ENCODE assay signal across 10 cellular contexts in the genomic region with DNA sequence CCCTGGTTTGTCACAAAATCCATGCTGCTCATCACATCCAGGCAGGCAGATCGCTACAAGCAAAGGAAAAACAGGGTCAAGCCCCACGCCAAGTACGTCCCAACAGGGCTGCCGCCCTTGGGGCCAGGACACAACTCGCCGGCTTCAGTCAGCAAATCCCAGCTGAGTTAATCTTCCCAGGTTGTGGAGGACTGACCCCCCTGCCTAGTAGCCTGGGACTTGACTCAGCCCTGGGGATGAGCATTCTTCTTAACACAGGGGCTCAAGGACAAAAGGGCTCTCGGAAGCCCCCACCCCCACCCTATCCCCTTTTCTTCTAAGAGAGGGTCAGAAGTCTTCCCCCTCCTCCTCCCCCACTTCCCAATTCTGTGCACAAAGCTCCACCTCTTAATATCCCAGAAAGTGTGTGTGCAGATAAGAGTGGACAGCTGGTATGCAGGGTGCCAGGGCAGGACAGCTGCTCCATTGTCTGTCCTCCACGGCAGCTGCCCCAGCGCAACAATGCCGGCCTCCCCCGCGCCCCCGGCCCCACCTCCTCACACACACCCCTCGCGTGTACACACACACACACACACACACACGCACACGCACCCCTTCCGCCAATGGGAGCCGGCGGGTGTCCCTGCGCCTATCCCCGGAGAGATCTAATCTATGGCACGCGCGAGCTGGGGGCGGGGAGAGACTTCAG. TPM values are rescaled to one million over a fixed set of nuclear protein-coding genes. Genes with fewer than 3 reads are reported as not detected.
A peak's percentile ranks its signal among the peaks of the same experiment; 100 is the strongest.
DNase-seq lines count a peak whose midpoint lies in the region; ATAC-seq and TF ChIP-seq lines count a peak whose summit lies in the region.
"Had no signal": no experiment of that assay in that cellular context is flagged by ENCODE, and none has a peak within 500 bp of the region (broad histone marks: within the 10 kb centered on the region; RNA-seq: fewer than 3 reads in every experiment).

No MANE protein-coding gene starts in this region.

- TF ChIP-seq POLR2A in body of pancreas (IDR thresholded peaks at IDR 0.05) (no peak), testis (IDR thresholded peaks at IDR 0.05) (no peak), breast epithelium (IDR thresholded peaks at IDR 0.05) (no peak)

- ATAC-seq in body of pancreas (peak; percentile 23), left lobe of liver (no peak), GM18867 (IDR thresholded peaks at IDR 0.05; ENCODE audit: unreplicated experiment) (no peak)

- H3K4me3 Mint-ChIP-seq in Calu3 (ENCODE audit: low read depth, unreplicated experiment): no peak overlapping the region

- H3K27me3 Mint-ChIP-seq in Calu3 (ENCODE audit: unreplicated experiment): peaks cover 64% of the 10 kb centered on the region

- H3K9me3 Mint-ChIP-seq in Calu3 (ENCODE audit: low read depth, unreplicated experiment): no peaks in the 10 kb centered on the region

- intact Hi-C loops in body of pancreas (cut with DNase I): no loop called here
- intact Hi-C loops in testis (cut with DNase I; ENCODE audit: low total_unique reads): no loop called here
- intact Hi-C loops in Calu3 (cut with micrococcal nuclease; ENCODE audit: unreplicated experiment): no loop called here
- intact Hi-C loops in breast epithelium (cut with DNase I; ENCODE audit: low total_unique reads): no loop called here

- H3K27ac ChIP-seq in body of pancreas: peak overlapping the region in 3 of 4 donors; percentile 6 to 25 (median 18)
- H3K27ac ChIP-seq in testis: peak overlapping the region in 1 of 2 donors; percentile 7
- peak overlapping the region in 1 of 2 donors; percentile 50 for H3K27ac ChIP-seq in breast epithelium
- H3K27ac ChIP-seq: SJSA1 had no signal

- H3K4me1 ChIP-seq in body of pancreas (peaks cover 48% of the 10 kb centered on the region), testis (peaks cover 36% of the 10 kb centered on the region), breast epithelium (peaks cover 5 to 8% of the 10 kb centered on the region in 2 donors)

- no peaks in the 10 kb centered on the region for H3K9me3 ChIP-seq in body of pancreas
- no peaks in the 10 kb centered on the region for H3K9me3 ChIP-seq in testis
- H3K9me3 ChIP-seq in breast epithelium: no peaks in the 10 kb centered on the region

- peaks cover 6% of the 10 kb centered on the region for H3K36me3 Mint-ChIP-seq in Calu3 (ENCODE audit: insufficient read depth, unreplicated experiment)

- 20 to 29% methylated on average over 10 to 26 of the region's 26 CpGs for WGBS in body of pancreas, 2 donors
- WGBS in testis, 2 donors: 37 to 58% methylated on average over 21 to 26 of the region's 26 CpGs

- no peak overlapping the region for H3K4me3 ChIP-seq in body of pancreas
- H3K4me3 ChIP-seq in testis: no peak overlapping the region
- H3K4me3 ChIP-seq in breast epithelium: peak overlapping the region in 1 of 3 donors; percentile 93
- H3K4me3 ChIP-seq: SJSA1 had no signal

- peaks cover 7% of the 10 kb centered on the region for H3K4me1 Mint-ChIP-seq in Calu3 (ENCODE audit: low read depth, unreplicated experiment)

- H3K27me3 ChIP-seq in body of pancreas (no peaks in the 10 kb centered on the region), testis (no peaks in the 10 kb centered on the region), breast epithelium (no peaks in the 10 kb centered on the region)

- no peak overlapping the region for H3K27ac Mint-ChIP-seq in Calu3 (ENCODE audit: unreplicated experiment)

- no TSS peak for BruUV-seq in Calu3 (replicated peaks; lab: Mats Ljungman, UMichigan)

- TF ChIP-seq CTCF in body of pancreas (IDR thresholded peaks at IDR 0.05) (no peak), testis (IDR thresholded peaks at IDR 0.05) (no peak), Calu3 (IDR thresholded peaks at IDR 0.05; ENCODE audit: unreplicated experiment) (no peak), breast epithelium (IDR thresholded peaks at IDR 0.05) (no peak)

- CTCF ChIA-PET in Calu3 (lab: Charles Lee): no interaction called here

- H3K36me3 ChIP-seq in body of pancreas (replicated peaks in 1 of 2; ENCODE audit: insufficient read depth in 1 of 2, low read depth in 2 of 2): peaks cover 0 to 9% of the 10 kb centered on the region in 2 donors
- H3K36me3 ChIP-seq in testis (ENCODE audit: low read depth, missing control alignments): no peaks in the 10 kb centered on the region
- no peaks in the 10 kb centered on the region for H3K36me3 ChIP-seq in breast epithelium
- H3K36me3 ChIP-seq: SJSA1 had no signal

- DNase-seq in NCI-H1417 (lab: John Stamatoyannopoulos, UW) (peak; percentile 23 to 69 (median 45)), NCI-H1417 treated with DMSO at 0.1 percent for 48 hours (lab: John Stamatoyannopoulos, UW) (no peak), body of pancreas (peak; percentile 44 to 58 (median 53)), left lobe of liver (ENCODE audit: low spot score) (peak; percentile 37), testis (peak; percentile 82), Calu3 (no peak), breast epithelium (ENCODE audit: low spot score in 2 of 2) (no peak)
- DNase-seq: activated naive CD4-positive, alpha-beta T cell treated with Interleukin-2 at 50 U/mL for 16 hours had no signal

RNA-seq across cellular contexts. Expression of a gene that starts 4.5 kb away (rescaled TPM):
- total RNA-seq in body of pancreas (10 to 100 TPM in 1 of 2 donors, 1 to 10 TPM in 1; 6.0 to 13.2 TPM), left lobe of liver (4.9 TPM), testis (1 to 10 TPM; 4.6 to 5.5 TPM), Calu3 (2022) (0.12 and 0.14 TPM in 2 replicates), breast epithelium (10 to 100 TPM in 2 of 3 donors, 1 to 10 TPM in 1; 3.8 to 26.9 (median 12.3) TPM)
- 2.8 TPM for polyA plus RNA-seq in testis (ENCODE audit: insufficient read depth, low read depth, low replicate concordance)

RNA-seq across cellular contexts. Expression of a gene that starts 20.2 kb away (rescaled TPM):
- total RNA-seq in body of pancreas (10 to 100 TPM; 15.6 to 29.0 TPM), left lobe of liver (11.6 TPM), testis (10 to 100 TPM; 40.6 to 62.2 TPM), Calu3 (2022) (13.2 and 13.9 TPM in 2 replicates), breast epithelium (10 to 100 TPM; 28.8 to 35.0 (median 33.8) TPM)
- polyA plus RNA-seq in testis (ENCODE audit: insufficient read depth, low read depth, low replicate concordance): 33.8 TPM

Comparison
In these comparisons a context has a peak if more than half of its experiments do, and no peak if none do; other contexts are left out.
1. DNase-seq: peak in NCI-H1417 (3 of 3), body of pancreas (4 of 4), left lobe of liver (single experiment) and testis (single experiment); none in NCI-H1417 treated with DMSO at 0.1 percent for 48 hours (single experiment), Calu3 (single experiment) and breast epithelium (0 of 2).